Comparison of ENCODE assay signal across 9 cellular contexts in the genomic region with DNA sequence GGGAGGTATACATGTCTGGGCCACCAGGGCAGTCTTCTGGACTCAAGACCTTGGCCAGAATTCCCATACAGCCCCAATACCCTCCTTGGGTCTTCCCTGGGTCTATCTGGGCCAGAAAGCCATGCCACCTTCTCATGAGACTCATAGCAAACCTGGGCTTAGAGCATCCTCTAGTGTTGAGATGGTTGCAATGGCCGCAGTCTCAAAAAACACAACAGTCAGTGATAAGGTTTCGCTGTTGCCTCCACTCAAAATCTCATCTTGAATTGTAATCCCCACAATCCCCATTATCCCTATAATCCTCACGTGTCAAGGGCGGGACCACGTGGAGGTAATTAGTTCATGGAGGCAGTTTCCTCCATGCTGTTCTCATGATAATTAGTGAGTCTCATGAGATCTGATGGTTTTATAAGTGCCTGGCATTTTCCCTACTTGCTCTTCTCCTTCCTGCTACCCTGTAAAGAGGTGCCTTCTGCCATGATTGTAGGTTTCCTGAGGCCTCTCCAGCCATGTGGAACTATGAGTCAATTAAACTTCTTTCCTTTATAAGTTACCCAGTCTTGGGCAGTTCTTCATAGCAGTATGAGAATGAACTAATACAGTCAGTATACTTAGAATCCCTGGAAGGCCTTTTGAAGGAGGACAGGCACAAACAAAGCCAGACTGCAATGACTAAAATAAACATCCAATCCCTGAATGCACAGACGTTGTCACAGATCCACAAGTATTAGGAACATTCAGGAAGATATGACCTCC.
DNase-seq lines count a peak whose midpoint lies in the region; ATAC-seq and TF ChIP-seq lines count a peak whose summit lies in the region.
"Had no signal": no experiment of that assay in that cellular context is flagged by ENCODE, and none has a peak within 500 bp of the region (broad histone marks: within the 10 kb centered on the region; RNA-seq: fewer than 3 reads in every experiment).

No MANE protein-coding gene starts in this region.

- ATAC-seq in GM19351 (IDR thresholded peaks at IDR 0.05; ENCODE audit: unreplicated experiment) (peak; percentile 81), sciatic nerve (peak; percentile 15), HG02571 (IDR thresholded peaks at IDR 0.05; ENCODE audit: unreplicated experiment) (no peak)

- no peaks in the 10 kb centered on the region for H3K9me2 ChIP-seq in SU-DHL-6 (replicated peaks; ENCODE audit: insufficient read depth, low read length)

- peak; percentile 46 for TF ChIP-seq CTCF in SU-DHL-6 (IDR thresholded peaks at IDR 0.05; ENCODE audit: insufficient read depth, low read length, poor library complexity, severe bottlenecking)

- no peak overlapping the region for H3K27ac ChIP-seq in SU-DHL-6 (ENCODE audit: low read depth, low read length)
- H3K27ac ChIP-seq: BLaER1 had no signal

- H3K4me2 ChIP-seq in SU-DHL-6 (ENCODE audit: low read depth, low read length, poor library complexity, severe bottlenecking) = no peak overlapping the region
- H3K4me2 ChIP-seq: BLaER1 had no signal

- H3K9me3 ChIP-seq in SU-DHL-6 (ENCODE audit: insufficient read depth, low read length) = no peaks in the 10 kb centered on the region

- no peaks in the 10 kb centered on the region for H3K27me3 ChIP-seq in SU-DHL-6 (ENCODE audit: low read length)
- H3K27me3 ChIP-seq: BLaER1 had no signal

- no peaks in the 10 kb centered on the region for H3K79me2 ChIP-seq in SU-DHL-6 (ENCODE audit: insufficient read depth, low read length)

- H3K9ac ChIP-seq in SU-DHL-6 (ENCODE audit: low read length) = no peak overlapping the region
- H3K9ac ChIP-seq: BLaER1 had no signal

- intact Hi-C loops in sciatic nerve (cut with DNase I) = no loop called here

- DNase-seq in NCI-H1417 (lab: John Stamatoyannopoulos, UW) (peak; percentile 2 to 56 (median 19)), NCI-H1417 treated with DMSO at 0.1 percent for 48 hours (lab: John Stamatoyannopoulos, UW) (no peak), HUDEP-2 (lab: John Stamatoyannopoulos, UW; ENCODE audit: unreplicated experiment in 76 of 76) (peak in 48 of 76 experiments; percentile 1 to 77 (median 40)), glomerular endothelial cell (ENCODE audit: extremely low read depth, low read depth, low spot score) (peak; percentile 29), sciatic nerve (ENCODE audit: low spot score) (no peak)

- H3K4me3 ChIP-seq in SU-DHL-6 (ENCODE audit: insufficient read depth, low read length, poor library complexity, severe bottlenecking) = no peak overlapping the region
- H3K4me3 ChIP-seq: BLaER1 had no signal

- H3F3A ChIP-seq in SU-DHL-6 (ENCODE audit: insufficient read depth) = no peaks in the 10 kb centered on the region

- H3K36me3 ChIP-seq in SU-DHL-6 (ENCODE audit: low read length) = no peaks in the 10 kb centered on the region
- H3K36me3 ChIP-seq: BLaER1 had no signal

- no peaks in the 10 kb centered on the region for H4K20me1 ChIP-seq in SU-DHL-6 (ENCODE audit: low read depth, low read length)
- H4K20me1 ChIP-seq: BLaER1 had no signal

- H2AFZ ChIP-seq in SU-DHL-6 (ENCODE audit: low read depth, low read length, severe bottlenecking) = no peak overlapping the region

Comparison
In these comparisons a context has a peak if more than half of its experiments do, and no peak if none do; other contexts are left out.
1. DNase-seq: peak in NCI-H1417 (3 of 3), HUDEP-2 (48 of 76) and glomerular endothelial cell (single experiment); none in NCI-H1417 treated with DMSO at 0.1 percent for 48 hours (single experiment) and sciatic nerve (single experiment).